ENCODE assay signal across 19 cellular contexts in the genomic region with DNA sequence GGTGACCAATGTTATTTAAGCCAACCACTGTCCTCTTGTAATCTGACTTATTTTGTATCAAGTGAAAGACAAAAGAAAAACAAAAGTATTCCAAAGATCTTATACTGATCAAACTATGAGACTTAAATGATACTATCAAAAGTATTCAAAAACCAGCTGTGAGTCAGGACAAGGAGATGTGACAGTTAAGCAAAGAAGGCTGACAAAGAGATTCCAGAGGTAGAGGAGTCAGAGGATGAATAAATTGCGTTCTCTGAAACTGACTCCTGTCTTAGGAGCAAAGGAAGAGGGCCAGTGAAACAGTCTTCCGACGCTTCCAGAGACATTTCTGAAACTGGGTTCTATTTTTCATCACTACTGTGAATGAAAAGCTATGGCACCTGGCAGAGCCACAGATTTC. TPM values are rescaled to one million over a fixed set of nuclear protein-coding genes. Genes with fewer than 3 reads are reported as not detected.
DNase-seq lines count a peak whose midpoint lies in the region; ATAC-seq, FAIRE-seq and TF ChIP-seq lines count a peak whose summit lies in the region.
"Had no signal": no experiment of that assay in that cellular context is flagged by ENCODE, and none has a peak within 500 bp of the region (broad histone marks: within the 10 kb centered on the region; RNA-seq: fewer than 3 reads in every experiment).

No MANE protein-coding gene starts in this region.

- H3K27me3 Mint-ChIP-seq in HFFc6 (ENCODE audit: insufficient read depth), result no peaks in the 10 kb centered on the region; the same call in 1 of the 2 replicates
- H3K27me3 Mint-ChIP-seq: CD4-positive, alpha-beta T cell; IgD-negative memory B cell had no signal

- no TSS peak for BruUV-seq in K562 (replicated peaks; lab: Mats Ljungman, UMichigan)

- H3K36me3 ChIP-seq in SK-N-SH (replicated peaks in 1 of 2; ENCODE audit: control insufficient read depth in 1 of 2, insufficient read depth in 2 of 2, low read length in 1 of 2) (peaks cover 0 to 20% of the 10 kb centered on the region in 2 experiments), K562 (ENCODE audit: control insufficient read depth, insufficient read depth, low read length) (peaks cover 55% of the 10 kb centered on the region; the same call in 2 of the 3 replicates)

- H3K27ac ChIP-seq in SK-N-SH (ENCODE audit: low read depth in 2 of 2, low read length in 1 of 2) (peak overlapping the region in 1 of 2 experiments; percentile 4; a peak in 1 of 4 replicates), K562 (ENCODE audit: extremely low read depth, low read depth, low read length) (no peak overlapping the region)
- H3K27ac ChIP-seq: 22Rv1, A549, C4-2B had no signal

- no peaks in the 10 kb centered on the region for H3K9me1 ChIP-seq in K562 (ENCODE audit: control insufficient read depth, insufficient read depth, low read length)

- DNase-seq in SK-N-SH (no peak), HFFc6 (peak; percentile 23), K562 (ENCODE audit: extremely low read depth in 1 of 4, low spot score in 3 of 4) (no peak)
- DNase-seq: AML-193; Caco-2; CD4-positive, alpha-beta T cell; H9 had no signal

- no peaks in the 10 kb centered on the region for H3K9me3 ChIP-seq in SK-N-SH
- no peaks in the 10 kb centered on the region for H3K9me3 ChIP-seq in K562 (replicated peaks; ENCODE audit: control insufficient read depth, insufficient read depth, low read depth, low read length)
- H3K9me3 ChIP-seq: A549, Caco-2 had no signal

- H3K4me3 ChIP-seq in SK-N-SH (ENCODE audit: low read depth in 2 of 2, low read length in 1 of 2) (no peak overlapping the region), K562 (no peak overlapping the region)
- H3K4me3 ChIP-seq: A549, GM12878 had no signal

- POLR2A ChIA-PET in SK-N-SH (lab: Yijun Ruan, JAX), result no interaction called here
- POLR2A ChIA-PET in K562 (lab: Yijun Ruan, JAX), result interaction anchor here (0.6 to 1.0 kb wide), 2 partner anchors 15 to 28 kb away, joined by 3 read pairs; no protein-coding TSS in a partner anchor

- no peak overlapping the region for H2AFZ ChIP-seq in SK-N-SH (ENCODE audit: low read depth)
- H2AFZ ChIP-seq in K562 (ENCODE audit: low read depth, low read length), result no peak overlapping the region

- peak overlapping the region; percentile 13 for H3K27ac Mint-ChIP-seq in HFFc6
- H3K27ac Mint-ChIP-seq: CD4-positive, alpha-beta T cell; H9; IgD-negative memory B cell had no signal

- intact Hi-C loops in K562 (cut with micrococcal nuclease), result no loop called here

- H3K36me3 Mint-ChIP-seq in HFFc6 (ENCODE audit: low read depth), result no peaks in the 10 kb centered on the region

- CTCF ChIA-PET in SK-N-SH (lab: Yijun Ruan, JAX), result interaction anchor here (0.9 to 2.0 kb wide), 3 partner anchors 14 to 262 kb away, joined by 4 to 6 read pairs (median 4); no protein-coding TSS in a partner anchor
- CTCF ChIA-PET in K562 (lab: Yijun Ruan, JAX; ENCODE audit: low intra/inter-chr PET ratio), result no interaction called here

- TF ChIP-seq RAD21 in SK-N-SH (IDR thresholded peaks at IDR 0.05; ENCODE audit: low read length) (no peak), K562 (CRISPR knock-in tag; conservative IDR thresholded peaks at IDR 0.05 in 1 of 2, IDR thresholded peaks at IDR 0.05 in 1 of 2) (no peak)

- H3K9me2 ChIP-seq in SK-N-SH, result no peaks in the 10 kb centered on the region

- ATAC-seq in SK-N-SH treated with all-trans-retinoic acid at 6 μM for 48 hours, result no peak
- no peak for ATAC-seq in K562
- ATAC-seq in HG02885 (IDR thresholded peaks at IDR 0.05; ENCODE audit: poor library complexity, unreplicated experiment), result no peak
- no peak for ATAC-seq in HG03469 (IDR thresholded peaks at IDR 0.05; ENCODE audit: unreplicated experiment)
- ATAC-seq in HG03108 (IDR thresholded peaks at IDR 0.05; ENCODE audit: unreplicated experiment), result no peak
- ATAC-seq: A549, GM12878 had no signal

- H3F3A ChIP-seq in SK-N-SH (replicated peaks; ENCODE audit: insufficient read depth), result peaks cover 6% of the 10 kb centered on the region

- H3K79me2 ChIP-seq in SK-N-SH (ENCODE audit: insufficient read depth) (no peaks in the 10 kb centered on the region), K562 (ENCODE audit: control insufficient read depth, insufficient read depth, low read length) (no peaks in the 10 kb centered on the region)

- H3K9ac ChIP-seq in SK-N-SH (peak overlapping the region; percentile 9; the same call in 1 of the 2 replicates), K562 (ENCODE audit: insufficient read depth in 1 of 2, low read depth in 2 of 2, low read length in 2 of 2) (no peak overlapping the region)

- no peak overlapping the region for H3K4me3 Mint-ChIP-seq in HFFc6
- H3K4me3 Mint-ChIP-seq: CD4-positive, alpha-beta T cell; H9; IgD-negative memory B cell had no signal

- no peaks in the 10 kb centered on the region for H3K9me3 Mint-ChIP-seq in HFFc6
- H3K9me3 Mint-ChIP-seq: CD4-positive, alpha-beta T cell; H9; IgD-negative memory B cell had no signal

- TF ChIP-seq EP300 in SK-N-SH (IDR thresholded peaks at IDR 0.05; ENCODE audit: borderline replicate concordance in 1 of 2, low read depth in 1 of 2, low read length in 1 of 2), result no peak
- no peak for TF ChIP-seq EP300 in K562 (IDR thresholded peaks at IDR 0.05; ENCODE audit: low read length)

- 92% methylated on average over 3 of the region's 3 CpGs for WGBS in SK-N-SH (ENCODE audit: low lambda C conversion rate)
- WGBS in K562 (ENCODE audit: insufficient coverage, low coverage, missing lambda C conversion rate), result 95% methylated on average over 3 of the region's 3 CpGs

- 0 out of 4 replicates have a peak, but pooled peaks cover 0 to 6% of the 10 kb centered on the region in 2 experiments for H3K4me1 ChIP-seq in SK-N-SH (ENCODE audit: control insufficient read depth in 1 of 2, insufficient read depth in 2 of 2, low read depth in 1 of 2, low read length in 1 of 2)
- H3K4me1 ChIP-seq in K562 (replicated peaks in 1 of 2; ENCODE audit: control insufficient read depth in 2 of 2, insufficient read depth in 2 of 2, low read length in 2 of 2), result no peaks in the 10 kb centered on the region
- H3K4me1 ChIP-seq: A549, Caco-2 had no signal

- no peak for TF ChIP-seq POLR2A in K562 (conservative IDR thresholded peaks at IDR 0.05)

- H3K27me3 ChIP-seq in SK-N-SH (ENCODE audit: insufficient read depth), result no peaks in the 10 kb centered on the region
- no peaks in the 10 kb centered on the region for H3K27me3 ChIP-seq in K562 (ENCODE audit: control insufficient read depth in 2 of 2, insufficient read depth in 2 of 2, low read length in 2 of 2)

- in situ Hi-C loops in K562 (cut with MboI), result no loop called here

- no peak for TF ChIP-seq CTCF in SK-N-SH (IDR thresholded peaks at IDR 0.05)
- TF ChIP-seq CTCF in HFFc6 (IDR thresholded peaks at IDR 0.05), result no peak
- TF ChIP-seq CTCF in K562 (IDR thresholded peaks at IDR 0.05 in 2 of 3, conservative IDR thresholded peaks at IDR 0.05 in 1 of 3; ENCODE audit: insufficient read depth in 2 of 3, low read depth in 1 of 3, low read length in 3 of 3), result no peak

- peaks cover 13% of the 10 kb centered on the region for H3K4me1 Mint-ChIP-seq in HFFc6 (ENCODE audit: low read depth)
- H3K4me1 Mint-ChIP-seq: H9, IgD-negative memory B cell had no signal

- peak; percentile 6 for FAIRE-seq in K562 (lab: Jason Lieb, UNC)
- FAIRE-seq: A549, D721Med, GM12878, H1, HTR-8/SVneo had no signal

- H3K4me2 ChIP-seq in SK-N-SH (no peak overlapping the region), K562 (ENCODE audit: insufficient read depth, low read length) (no peak overlapping the region)
- H3K4me2 ChIP-seq: A549 had no signal

- H4K20me1 ChIP-seq in SK-N-SH (ENCODE audit: insufficient read depth) (no peaks in the 10 kb centered on the region), K562 (replicated peaks; ENCODE audit: control insufficient read depth, insufficient read depth, low read length) (no peaks in the 10 kb centered on the region)

RNA-seq across cellular contexts. Expression of a gene that starts 20.9 kb away (rescaled TPM):
- polyA plus RNA-seq in SK-N-SH (2012; rRNA removed), result 27.3 and 41.3 TPM in 2 replicates
- 32.1 and 37.1 TPM in 2 replicates for polyA plus RNA-seq in SK-N-SH (2012; cell fraction: cytosol; rRNA removed)
- polyA plus RNA-seq in SK-N-SH (2012; cell fraction: nucleus; rRNA removed), result 82.0 and 121 TPM in 2 replicates
- 10 to 100 TPM; 22.9 to 30.3 (median 24.5) TPM for total RNA-seq in HFFc6 (2021; fragmentation: NEBNext Ultra II Directional; extraction: Animal tissue kit (Norgen Biotek cat#: 25700))
- total RNA-seq in K562 (2011; cell fraction: chromatin; rRNA removed; ENCODE audit: low replicate concordance), result 80.7 and 176 TPM in 2 replicates
- total RNA-seq in K562 (2011; cell fraction: nucleolus; rRNA removed), result 63.4 and 65.5 TPM in 2 replicates
- 122 and 158 TPM in 2 replicates for total RNA-seq in K562 (2011; cell fraction: nucleoplasm; rRNA removed)
- total RNA-seq in K562 (2014; rRNA removed), result 19.8 and 20.5 TPM in 2 replicates
- 28.9 and 29.6 TPM in 2 replicates for total RNA-seq in K562 (2014; rRNA removed; fragmentation: Illumina TruSeq; extraction: Trizol)
- total RNA-seq in K562 (2015; rRNA removed; fragmentation: Illumina TruSeq; extraction: Trizol), result 23.9 and 26.6 TPM in 2 replicates
- 24.1 and 25.7 TPM in 2 replicates for total RNA-seq in K562 (2021)
- polyA plus RNA-seq in K562 (2011; rRNA removed), result 64.6 and 80.1 TPM in 2 replicates
- 17.4 and 47.8 TPM in 2 replicates for polyA plus RNA-seq in K562 (2011; cell fraction: cytosol; rRNA removed)
- polyA plus RNA-seq in K562 (2011; cell fraction: nucleus; rRNA removed), result 123 and 167 TPM in 2 replicates
- polyA plus RNA-seq in K562 (2012), result 23.7 and 39.6 TPM in 2 replicates
- 23.3 and 28.8 TPM in 2 replicates for polyA plus RNA-seq in K562 (2014; fragmentation: Illumina TruSeq; extraction: Trizol)
- polyA plus RNA-seq in K562 (2014; fragmentation: Nextera tagmentation; extraction: Ambion mirVana), result 10 to 100 TPM; 41.3 to 49.1 TPM
- 39.6 and 40.7 TPM in 2 replicates for polyA plus RNA-seq in K562 (2014; rRNA removed)
- polyA minus RNA-seq in K562 (2011; rRNA and poly(A)+ RNA removed), result 23.1 and 28.5 TPM in 2 replicates
- polyA minus RNA-seq in K562 (2011; cell fraction: cytosol; rRNA and poly(A)+ RNA removed), result 6.7 and 7.5 TPM in 2 replicates
- 18.4 and 34.7 TPM in 2 replicates for polyA minus RNA-seq in K562 (2011; cell fraction: nucleus; rRNA and poly(A)+ RNA removed)

RNA-seq across cellular contexts. Expression of a gene that starts 32.7 kb away (rescaled TPM):
- polyA plus RNA-seq in SK-N-SH (2012; rRNA removed) (0.58 and 0.88 TPM in 2 replicates), K562 (2011; rRNA removed) (1.4 and 2.0 TPM in 2 replicates), K562 (2014; fragmentation: Illumina TruSeq; extraction: Trizol) (0.68 and 0.91 TPM in 2 replicates), K562 (2014; fragmentation: Nextera tagmentation; extraction: Ambion mirVana) (under 1 TPM; 0.75 to 0.92 TPM), K562 (2014; rRNA removed) (1.3 and 2.5 TPM in 2 replicates)
- 1.2 and 1.8 TPM in 2 replicates for polyA plus RNA-seq in SK-N-SH (2012; cell fraction: cytosol; rRNA removed)
- 0.28 and 0.83 TPM in 2 replicates for polyA plus RNA-seq in SK-N-SH (2012; cell fraction: nucleus; rRNA removed)
- total RNA-seq in HFFc6 (2021; fragmentation: NEBNext Ultra II Directional; extraction: Animal tissue kit (Norgen Biotek cat#: 25700)), result 1 to 10 TPM in 5 of 6 experiments, under 1 TPM in 1; 0.91 to 2.2 (median 1.2) TPM
- total RNA-seq in K562 (2011; cell fraction: chromatin; rRNA removed; ENCODE audit: low replicate concordance), result 1.8 and 5.7 TPM in 2 replicates
- total RNA-seq in K562 (2011; cell fraction: nucleolus; rRNA removed), result 1.7 and 2.5 TPM in 2 replicates
- total RNA-seq in K562 (2011; cell fraction: nucleoplasm; rRNA removed), result 1.8 and 2.3 TPM in 2 replicates
- total RNA-seq in K562 (2014; rRNA removed) (0.53 and 1.6 TPM in 2 replicates), K562 (2014; rRNA removed; fragmentation: Illumina TruSeq; extraction: Trizol) (1.1 and 1.4 TPM in 2 replicates), K562 (2015; rRNA removed; fragmentation: Illumina TruSeq; extraction: Trizol) (0.72 and 1.2 TPM in 2 replicates), K562 (2021) (0.49 and 0.82 TPM in 2 replicates)
- polyA plus RNA-seq in K562 (2011; cell fraction: cytosol; rRNA removed), result 0.24 and 0.29 TPM in 2 replicates
- polyA plus RNA-seq in K562 (2011; cell fraction: nucleus; rRNA removed), result 0.43 and 0.44 TPM in 2 replicates
- polyA plus RNA-seq in K562 (2012), result 0.39 and 0.74 TPM in 2 replicates
- 1.7 and 3.1 TPM in 2 replicates for polyA minus RNA-seq in K562 (2011; rRNA and poly(A)+ RNA removed)
- 0.48 TPM in 1 of 2 replicates, not detected in the other for polyA minus RNA-seq in K562 (2011; cell fraction: cytosol; rRNA and poly(A)+ RNA removed)
- 1.1 and 2.6 TPM in 2 replicates for polyA minus RNA-seq in K562 (2011; cell fraction: nucleus; rRNA and poly(A)+ RNA removed)
- total RNA-seq: CD4-positive, alpha-beta T cell had no signal

RNA-seq across cellular contexts. Expression of a gene that starts 55.6 kb away (rescaled TPM):
- polyA plus RNA-seq in SK-N-SH (2012; rRNA removed), result 92.4 and 126 TPM in 2 replicates
- 112 and 115 TPM in 2 replicates for polyA plus RNA-seq in SK-N-SH (2012; cell fraction: cytosol; rRNA removed)
- polyA plus RNA-seq in SK-N-SH (2012; cell fraction: nucleus; rRNA removed), result 30.8 and 42.8 TPM in 2 replicates
- total RNA-seq in HFFc6 (2021; fragmentation: NEBNext Ultra II Directional; extraction: Animal tissue kit (Norgen Biotek cat#: 25700)), result 10 to 100 TPM; 51.2 to 68.6 (median 64.2) TPM
- total RNA-seq in K562 (2011; cell fraction: chromatin; rRNA removed; ENCODE audit: low replicate concordance), result 16.2 and 26.5 TPM in 2 replicates
- total RNA-seq in K562 (2011; cell fraction: nucleolus; rRNA removed), result 28.2 and 28.3 TPM in 2 replicates
- total RNA-seq in K562 (2011; cell fraction: nucleoplasm; rRNA removed), result 31.7 and 44.8 TPM in 2 replicates
- 19.4 and 24.2 TPM in 2 replicates for total RNA-seq in K562 (2014; rRNA removed)
- total RNA-seq in K562 (2014; rRNA removed; fragmentation: Illumina TruSeq; extraction: Trizol), result 28.5 and 31.3 TPM in 2 replicates
- 31.3 and 36.8 TPM in 2 replicates for total RNA-seq in K562 (2015; rRNA removed; fragmentation: Illumina TruSeq; extraction: Trizol)
- 28.5 and 29.5 TPM in 2 replicates for total RNA-seq in K562 (2021)
- 58.0 and 81.8 TPM in 2 replicates for polyA plus RNA-seq in K562 (2011; rRNA removed)
- polyA plus RNA-seq in K562 (2011; cell fraction: cytosol; rRNA removed), result 45.1 and 64.7 TPM in 2 replicates
- 34.8 and 50.8 TPM in 2 replicates for polyA plus RNA-seq in K562 (2011; cell fraction: nucleus; rRNA removed)
- polyA plus RNA-seq in K562 (2012), result 24.4 and 31.8 TPM in 2 replicates
- 35.4 and 44.8 TPM in 2 replicates for polyA plus RNA-seq in K562 (2014; fragmentation: Illumina TruSeq; extraction: Trizol)
- 1 to 10 TPM; 6.7 to 8.4 TPM for polyA plus RNA-seq in K562 (2014; fragmentation: Nextera tagmentation; extraction: Ambion mirVana)
- 27.8 and 32.9 TPM in 2 replicates for polyA plus RNA-seq in K562 (2014; rRNA removed)
- 43.8 and 53.1 TPM in 2 replicates for polyA minus RNA-seq in K562 (2011; rRNA and poly(A)+ RNA removed)
- polyA minus RNA-seq in K562 (2011; cell fraction: cytosol; rRNA and poly(A)+ RNA removed), result 26.9 and 27.4 TPM in 2 replicates
- 13.1 and 19.8 TPM in 2 replicates for polyA minus RNA-seq in K562 (2011; cell fraction: nucleus; rRNA and poly(A)+ RNA removed)
